Comparison of ENCODE assay signal across 8 cellular contexts in genomic region chr2:201642086-201642578, GRCh38. TPM values are rescaled to one million over a fixed set of nuclear protein-coding genes. Genes with fewer than 3 reads are reported as not detected.
DNase-seq lines count a peak whose midpoint lies in the region; ATAC-seq and TF ChIP-seq lines count a peak whose summit lies in the region.

No MANE protein-coding gene starts in this region.

- H3K9me3 Mint-ChIP-seq in activated T-cell treated with anti-CD3 and anti-CD28 coated beads, Interleukin-2, amount 50 U/mL, for 24 hours, result no peaks in the 10 kb centered on the region
- H3K9me3 Mint-ChIP-seq in mesothelial cell of epicardium, result no peaks in the 10 kb centered on the region

- peaks cover 16% of the 10 kb centered on the region for H3K4me1 Mint-ChIP-seq in activated T-cell treated with anti-CD3 and anti-CD28 coated beads, Interleukin-2, amount 50 U/mL, for 24 hours (ENCODE audit: low read depth)
- H3K4me1 Mint-ChIP-seq in mesothelial cell of epicardium, result peaks cover 21% of the 10 kb centered on the region

- H3K36me3 Mint-ChIP-seq in activated T-cell treated with anti-CD3 and anti-CD28 coated beads, Interleukin-2, amount 50 U/mL, for 24 hours (ENCODE audit: low read depth), result peaks cover 12% of the 10 kb centered on the region
- H3K36me3 Mint-ChIP-seq in mesothelial cell of epicardium, result peaks cover 7% of the 10 kb centered on the region

- H3K4me3 Mint-ChIP-seq in activated T-cell treated with anti-CD3 and anti-CD28 coated beads, Interleukin-2, amount 50 U/mL, for 24 hours, result peak overlapping the region; percentile 90
- peak overlapping the region; percentile 94 for H3K4me3 Mint-ChIP-seq in mesothelial cell of epicardium

- peak overlapping the region; percentile 92 for H3K27ac Mint-ChIP-seq in activated T-cell treated with anti-CD3 and anti-CD28 coated beads, Interleukin-2, amount 50 U/mL, for 24 hours
- peak overlapping the region; percentile 99 for H3K27ac Mint-ChIP-seq in mesothelial cell of epicardium

- no peaks in the 10 kb centered on the region for H3K27me3 Mint-ChIP-seq in activated T-cell treated with anti-CD3 and anti-CD28 coated beads, Interleukin-2, amount 50 U/mL, for 24 hours
- H3K27me3 Mint-ChIP-seq in mesothelial cell of epicardium (ENCODE audit: low read depth), result no peaks in the 10 kb centered on the region

- TF ChIP-seq CTCF in mesothelial cell of epicardium (IDR thresholded peaks at IDR 0.05; ENCODE audit: unreplicated experiment), result no peak
- no peak for TF ChIP-seq CTCF in GM13977 (IDR thresholded peaks at IDR 0.05; ENCODE audit: extremely low read depth, insufficient read depth, missing control alignments)

- H3K27ac ChIP-seq in cingulate gyrus (ENCODE audit: low read depth, low read length), result peak overlapping the region; percentile 94

- ATAC-seq in HG03025 (IDR thresholded peaks at IDR 0.05; ENCODE audit: low FRiP score, unreplicated experiment), result peak; percentile 51

- in situ Hi-C loops in GM13977 (cut with MboI; ENCODE audit: low pct_unique_long_range_greater_than_20kb, low sequenced_read_pairs, unreplicated experiment) (no loop called here), KBM-7 (cut with MboI; ENCODE audit: low pct_unique_long_range_greater_than_20kb, low sequenced_read_pairs) (no loop called here)

- no peak for DNase-seq in activated T-cell treated with anti-CD3 and anti-CD28 coated beads, Interleukin-2, amount 50 U/mL, for 24 hours
- DNase-seq in activated T-cell treated with anti-CD3 and anti-CD28 coated beads for 4 hours (no peak), NCI-H748 treated with DMSO at 0.1 percent for 48 hours (lab: John Stamatoyannopoulos, UW) (peak; percentile 89), mesothelial cell of epicardium (ENCODE audit: low spot score in 2 of 2, unreplicated experiment in 2 of 2) (no peak), GM13977 (ENCODE audit: low spot score) (no peak), KBM-7 (no peak)

RNA-seq across cellular contexts. Expression of gene TMEM237, which starts 1.2 kb away (rescaled TPM):
- 44.1 to 52.7 TPM (median 50.0 TPM) in 3 replicates for total RNA-seq in mesothelial cell of epicardium

RNA-seq across cellular contexts. Expression of gene MPP4, which starts 56.3 kb away (rescaled TPM):
- total RNA-seq in mesothelial cell of epicardium, result 0.18 to 0.27 TPM (median 0.27 TPM) in 3 replicates
